ENCODE assay signal across 8 cellular contexts in genomic region chr11:27506200-27507182, GRCh38. TPM values are rescaled to one million over a fixed set of nuclear protein-coding genes. Genes with fewer than 3 reads are reported as not detected.
A peak's percentile ranks its signal among the peaks of the same experiment; 100 is the strongest.
DNase-seq lines count a peak whose midpoint lies in the region; ATAC-seq and TF ChIP-seq lines count a peak whose summit lies in the region.

TSS of gene LIN7C (minus strand) at chr11:27506769. CDS start at chr11:27506752, 17 bp downstream.

- peak within 1 kb of the TSS; percentile 98 for H3K4me2 ChIP-seq in osteoblast (ENCODE audit: insufficient read depth, low read length)

- peak within 1 kb of the TSS; percentile 100 for H2AFZ ChIP-seq in osteoblast (ENCODE audit: low read length)

- peak; percentile 99 for ATAC-seq in thoracic aorta (ENCODE audit: insufficient number of reproducible peaks, low FRiP score, low read depth)

- H3K79me2 ChIP-seq in osteoblast (ENCODE audit: insufficient read depth, low read length), result peaks cover 64% of the 10 kb centered on the region

- H3K9ac ChIP-seq in SK-N-MC (ENCODE audit: insufficient read length), result peak within 1 kb of the TSS; percentile 97

- no peaks in the 10 kb centered on the region for H3K9me3 ChIP-seq in SK-N-MC (ENCODE audit: low read depth, low read length)
- no peaks in the 10 kb centered on the region for H3K9me3 ChIP-seq in osteoblast (ENCODE audit: low read depth, low read length)
- H3K9me3 ChIP-seq in thoracic aorta, result no peaks in the 10 kb centered on the region

- H3K36me3 ChIP-seq in GM06990 (ENCODE audit: control insufficient read depth, insufficient read depth, low read length), result no peaks in the 10 kb centered on the region; the same call in 1 of the 2 replicates
- H3K36me3 ChIP-seq in SK-N-MC (ENCODE audit: insufficient read depth, low read length), result peaks cover 7% of the 10 kb centered on the region
- H3K36me3 ChIP-seq in osteoblast (ENCODE audit: insufficient read depth, low read length), result peaks cover 8% of the 10 kb centered on the region
- H3K36me3 ChIP-seq in thoracic aorta, result no peaks in the 10 kb centered on the region

- TF ChIP-seq CTCF in GM06990 (IDR thresholded peaks at IDR 0.05; ENCODE audit: insufficient read depth, low read length, poor library complexity, severe bottlenecking) (peak; percentile 27), HFF-Myc (IDR thresholded peaks at IDR 0.05; ENCODE audit: low read depth, low read length, missing control alignments) (no peak), osteoblast (IDR thresholded peaks at IDR 0.05; ENCODE audit: extremely low read depth, low read depth, low read length) (peak; percentile 6), thoracic aorta (IDR thresholded peaks at IDR 0.05) (no peak)

- H3K4me1 ChIP-seq in osteoblast (ENCODE audit: insufficient read depth, low read length) (peaks cover 18% of the 10 kb centered on the region), thoracic aorta (ENCODE audit: control insufficient read depth in 1 of 2, low read depth in 2 of 2) (peaks cover 18 to 30% of the 10 kb centered on the region in 2 donors)

- H3K4me3 ChIP-seq in GM06990 (replicated peaks; ENCODE audit: low read depth, low read length) (peak within 1 kb of the TSS; percentile 84), HFF-Myc (replicated peaks; ENCODE audit: low read depth, low read length) (peak within 1 kb of the TSS; percentile 87), SK-N-MC (peak within 1 kb of the TSS; percentile 83), osteoblast (ENCODE audit: insufficient read depth, low read length) (peak within 1 kb of the TSS; percentile 87), thoracic aorta (peak within 1 kb of the TSS; percentile 87)

- peak; percentile 91 for DNase-seq in GM06990 (ENCODE audit: extremely low read depth, insufficient read length)
- peak; percentile 67 for DNase-seq in HFF-Myc (ENCODE audit: extremely low read depth, low read depth)
- peak; percentile 98 for DNase-seq in NAMALWA (ENCODE audit: low spot score)
- DNase-seq in SK-N-MC (ENCODE audit: low read depth, low spot score), result peak; percentile 84
- peak; percentile 94 for DNase-seq in activated naive CD4-positive, alpha-beta T cell treated with anti-CD3 and anti-CD28 coated beads, Interleukin-2, amount 50 U/mL, for 16 hours
- DNase-seq in glomerular visceral epithelial cell (ENCODE audit: extremely low spot score), result peak; percentile 94
- peak; percentile 90 for DNase-seq in osteoblast (ENCODE audit: insufficient read length, low spot score, missing footprints)
- DNase-seq in thoracic aorta (ENCODE audit: low spot score), result peak; percentile 95

- H3K27ac ChIP-seq in SK-N-MC, result peak within 1 kb of the TSS; percentile 56
- peak within 1 kb of the TSS; percentile 97 for H3K27ac ChIP-seq in osteoblast (ENCODE audit: low read depth, low read length)
- peak within 1 kb of the TSS; percentile 91 to 92 for H3K27ac ChIP-seq in thoracic aorta

- peaks cover 14% of the 10 kb centered on the region for H4K20me1 ChIP-seq in osteoblast (ENCODE audit: insufficient read depth, low read length)

- H3K27me3 ChIP-seq in GM06990 (replicated peaks; ENCODE audit: control insufficient read depth, insufficient read depth, low read length), result no peaks in the 10 kb centered on the region
- no peaks in the 10 kb centered on the region for H3K27me3 ChIP-seq in osteoblast (ENCODE audit: insufficient read depth, low read length)
- H3K27me3 ChIP-seq in thoracic aorta (replicated peaks; ENCODE audit: insufficient read depth), result no peaks in the 10 kb centered on the region

RNA-seq across cellular contexts. Expression of gene LIN7C, which starts in this region (rescaled TPM):
- 61.0 and 69.5 TPM in 2 replicates for total RNA-seq in osteoblast
- total RNA-seq in thoracic aorta, result 10 to 100 TPM; 26.9 to 51.3 TPM

Comparison
In these comparisons a context has a peak if more than half of its experiments do, and no peak if none do; other contexts are left out.
1. Peak in every context shown above with its lines: DNase-seq, ATAC-seq, H3K4me3 ChIP-seq and H3K27ac ChIP-seq.
2. CTCF ChIP-seq: peak in GM06990 (single experiment) and osteoblast (single experiment); none in HFF-Myc (single experiment) and thoracic aorta (single experiment).